In the genomic region with DNA sequence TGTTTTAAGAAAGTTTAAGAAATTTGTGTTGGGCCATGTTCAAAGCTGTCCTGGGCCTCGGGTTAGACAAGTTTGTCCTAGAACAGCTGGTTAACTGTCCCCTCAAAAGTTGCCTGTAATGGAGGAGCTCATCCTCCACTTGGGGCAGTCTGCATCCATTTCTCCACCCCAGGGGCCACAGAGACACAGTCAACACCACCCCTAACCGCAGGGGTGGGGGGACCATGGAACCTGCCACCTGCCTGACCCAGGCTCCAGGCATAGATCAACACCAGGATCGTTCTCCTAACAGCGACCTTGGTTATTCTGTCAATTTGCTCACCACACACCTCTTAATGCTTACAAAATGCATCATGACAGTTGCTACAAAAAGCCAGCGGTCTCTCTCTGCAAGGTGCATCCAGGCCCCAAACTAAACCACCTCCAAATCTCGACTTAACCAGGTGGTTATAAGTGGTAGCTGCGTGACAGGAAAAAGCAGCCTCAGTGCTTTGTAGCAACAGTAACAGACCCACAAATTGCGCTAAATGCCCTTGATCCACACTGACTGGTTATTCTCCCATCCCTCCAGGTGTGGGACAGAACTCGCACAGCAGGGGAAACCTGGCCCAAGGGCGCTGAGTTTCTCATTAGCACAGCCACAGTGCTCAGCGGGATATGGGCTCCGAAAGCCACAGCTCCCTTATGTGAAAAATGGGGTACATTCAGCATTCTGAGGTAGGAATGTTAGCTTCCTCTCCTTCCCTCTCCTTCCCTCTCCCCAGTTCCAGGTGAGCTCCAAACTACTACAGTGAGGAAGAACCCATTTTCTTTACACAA, we compare ENCODE assay signal across 25 cellular contexts. TPM values are rescaled to one million over a fixed set of nuclear protein-coding genes. Genes with fewer than 3 reads are reported as not detected.
DNase-seq lines count a peak whose midpoint lies in the region; ATAC-seq, FAIRE-seq and TF ChIP-seq lines count a peak whose summit lies in the region.
"Had no signal": no experiment of that assay in that cellular context is flagged by ENCODE, and none has a peak within 500 bp of the region (broad histone marks: within the 10 kb centered on the region; RNA-seq: fewer than 3 reads in every experiment).

No MANE protein-coding gene starts in this region.

- no peaks in the 10 kb centered on the region for H3K9me3 Mint-ChIP-seq in neural crest cell

- H3K27me3 Mint-ChIP-seq in neural crest cell (ENCODE audit: low read depth) = no peaks in the 10 kb centered on the region
- H3K27me3 Mint-ChIP-seq: activated naive CD8-positive, alpha-beta T cell; B cell had no signal

- H3K9ac ChIP-seq in K562 (ENCODE audit: insufficient read depth in 1 of 2, low read depth in 2 of 2, low read length in 2 of 2) = no peak overlapping the region

- peaks cover 55% of the 10 kb centered on the region for H3K79me2 ChIP-seq in K562 (ENCODE audit: control insufficient read depth, insufficient read depth, low read length)

- BruUV-seq in K562 (replicated peaks; lab: Mats Ljungman, UMichigan) (no TSS peak), A673 (replicated peaks; lab: Mats Ljungman, UMichigan) (no TSS peak)

- H3K4me3 ChIP-seq in H7 (ENCODE audit: insufficient read depth, low read depth, low read length) = no peak overlapping the region
- H3K4me3 ChIP-seq in K562 = no peak overlapping the region
- no peak overlapping the region for H3K4me3 ChIP-seq in A673 (ENCODE audit: low read depth, low read length, poor library complexity, severe bottlenecking)
- H3K4me3 ChIP-seq: lower lobe of right lung, ovary, upper lobe of right lung had no signal

- H4K20me1 ChIP-seq in K562 (replicated peaks; ENCODE audit: control insufficient read depth, insufficient read depth, low read length) = peaks cover 22% of the 10 kb centered on the region

- peak overlapping the region; percentile 61 for H3K27ac Mint-ChIP-seq in neural crest cell (ENCODE audit: unreplicated experiment)
- H3K27ac Mint-ChIP-seq: activated naive CD8-positive, alpha-beta T cell; B cell had no signal

- H3K27me3 ChIP-seq in H7 (ENCODE audit: control insufficient read depth, insufficient read depth, low read length) (no peaks in the 10 kb centered on the region), K562 (ENCODE audit: control insufficient read depth in 2 of 2, insufficient read depth in 2 of 2, low read length in 2 of 2) (no peaks in the 10 kb centered on the region), A673 (replicated peaks; ENCODE audit: insufficient read depth, low read depth, low read length, poor library complexity) (no peaks in the 10 kb centered on the region)
- H3K27me3 ChIP-seq: ovary, upper lobe of right lung had no signal

- WGBS in K562 (ENCODE audit: insufficient coverage, low coverage, missing lambda C conversion rate) = 81% methylated on average over 10 of the region's 12 CpGs

- peak overlapping the region; percentile 36 for H3K4me3 Mint-ChIP-seq in neural crest cell
- H3K4me3 Mint-ChIP-seq: activated naive CD8-positive, alpha-beta T cell; B cell had no signal

- peaks cover 12% of the 10 kb centered on the region for H3K36me3 Mint-ChIP-seq in neural crest cell (ENCODE audit: low read depth)

- no peaks in the 10 kb centered on the region for H3K9me1 ChIP-seq in K562 (ENCODE audit: control insufficient read depth, insufficient read depth, low read length)

- TF ChIP-seq CTCF in K562 (IDR thresholded peaks at IDR 0.05 in 2 of 3, conservative IDR thresholded peaks at IDR 0.05 in 1 of 3; ENCODE audit: insufficient read depth in 2 of 3, low read depth in 1 of 3, low read length in 3 of 3) (0 out of 6 replicates have a peak, but pooled peaks of 1 of the 3 experiments have one; percentile 19), neural crest cell (conservative IDR thresholded peaks at IDR 0.05) (no peak), A673 (conservative IDR thresholded peaks at IDR 0.05; ENCODE audit: low read depth, low read length) (no peak)

- POLR2A ChIA-PET in K562 (lab: Yijun Ruan, JAX) = interaction anchor here (0.7 to 1.5 kb wide), 4 partner anchors 14 to 79 kb away, joined by 3 to 4 read pairs (median 4); no protein-coding TSS in a partner anchor
- POLR2A ChIA-PET in A673 (lab: Charles Lee; ENCODE audit: low non-redundant PET) = interaction anchor here (0.6 kb wide), 1 partner anchor 213 kb away, joined by 5 read pairs; no protein-coding TSS in a partner anchor

- DNase-seq in activated CD8-positive, alpha-beta memory T cell treated with anti-CD3 and anti-CD28 coated beads, Interleukin-2, amount 50 U/mL, for 48 hours = peak; percentile 33
- no peak for DNase-seq in activated CD8-positive, alpha-beta memory T cell treated with anti-CD3 and anti-CD28 coated beads, Interleukin-2, amount 50 U/mL, for 4 hours
- DNase-seq in H7 = peak; percentile 58
- DNase-seq in K562 (ENCODE audit: extremely low read depth in 1 of 4, low spot score in 3 of 4) = no peak
- DNase-seq in neural crest cell (ENCODE audit: low read depth, low spot score) = no peak
- no peak for DNase-seq in HT-29 (ENCODE audit: low spot score)
- DNase-seq in A673 (ENCODE audit: low spot score) = no peak
- DNase-seq: Caco-2; effector CD8-positive, alpha-beta T cell; Karpas-422; lower lobe of right lung; NCI-H1048; NCI-H1930; NCI-H446; SIG-M5; stimulated activated CD4-positive, alpha-beta T cell treated with anti-CD3 and anti-CD28 coated beads, Interleukin-15, amount 100 ng/mL, for 24 hours; upper lobe of right lung had no signal

- ATAC-seq in K562 (peak; percentile 48; the same call in 1 of the 3 replicates), HG02623 (IDR thresholded peaks at IDR 0.05; ENCODE audit: unreplicated experiment) (no peak)
- ATAC-seq: HCT116, lower lobe of right lung, Panc1, sciatic nerve, upper lobe of right lung had no signal

- H3K4me1 ChIP-seq in K562 (replicated peaks in 1 of 2; ENCODE audit: control insufficient read depth in 2 of 2, insufficient read depth in 2 of 2, low read length in 2 of 2) (peaks cover 0 to 10% of the 10 kb centered on the region in 2 experiments; a peak in 4 of 5 replicates), A673 (ENCODE audit: insufficient read depth, low read length, poor library complexity, severe bottlenecking) (peaks cover 11% of the 10 kb centered on the region)

- H3K27ac ChIP-seq in K562 (ENCODE audit: extremely low read depth, low read depth, low read length) (no peak overlapping the region), A673 (ENCODE audit: low read depth, low read length, poor library complexity, severe bottlenecking) (no peak overlapping the region)
- H3K27ac ChIP-seq: lower lobe of right lung, ovary, upper lobe of right lung had no signal

- in situ Hi-C loops in K562 (cut with MboI) = no loop called here

- H2AFZ ChIP-seq in K562 (ENCODE audit: low read depth, low read length) = no peak overlapping the region

- peaks cover 25% of the 10 kb centered on the region for H3K36me3 ChIP-seq in H7 (replicated peaks; ENCODE audit: control insufficient read depth, insufficient read depth, low read length)
- H3K36me3 ChIP-seq in K562 (ENCODE audit: control insufficient read depth, insufficient read depth, low read length) = peaks cover 63% of the 10 kb centered on the region; the same call in 2 of the 3 replicates
- peaks cover 68% of the 10 kb centered on the region for H3K36me3 ChIP-seq in A673 (ENCODE audit: insufficient read depth, low read length, poor library complexity, severe bottlenecking)
- H3K36me3 ChIP-seq: ovary had no signal

- CTCF ChIA-PET in K562 (lab: Yijun Ruan, JAX; ENCODE audit: low intra/inter-chr PET ratio) (no interaction called here), A673 (lab: Charles Lee) (no interaction called here)

- peaks cover 22% of the 10 kb centered on the region for H3K4me1 Mint-ChIP-seq in neural crest cell

- intact Hi-C loops in K562 (cut with micrococcal nuclease) = no loop called here
- intact Hi-C loops in A673 (cut with micrococcal nuclease; ENCODE audit: unreplicated experiment) = no loop called here

- FAIRE-seq in K562 (lab: Jason Lieb, UNC) = no peak
- FAIRE-seq: keratinocyte had no signal

- H3K4me2 ChIP-seq in K562 (ENCODE audit: insufficient read depth, low read length) = no peak overlapping the region

- TF ChIP-seq POLR2A in K562 (conservative IDR thresholded peaks at IDR 0.05) = no peak

- TF ChIP-seq EP300 in K562 (IDR thresholded peaks at IDR 0.05; ENCODE audit: low read length) = no peak

- H3K9me3 ChIP-seq in K562 (replicated peaks; ENCODE audit: control insufficient read depth, insufficient read depth, low read depth, low read length) = no peaks in the 10 kb centered on the region
- no peaks in the 10 kb centered on the region for H3K9me3 ChIP-seq in A673 (ENCODE audit: low read depth, low read length, poor library complexity, severe bottlenecking)
- H3K9me3 ChIP-seq: Caco-2, lower lobe of right lung, ovary, upper lobe of right lung had no signal

- TF ChIP-seq RAD21 in K562 (CRISPR knock-in tag; conservative IDR thresholded peaks at IDR 0.05 in 1 of 2, IDR thresholded peaks at IDR 0.05 in 1 of 2) = no peak

RNA-seq across cellular contexts. Expression of a gene that starts 48.0 kb away (rescaled TPM):
- 362 and 415 TPM in 2 replicates for total RNA-seq in H7 (2014; rRNA removed; shearing (Covaris generic))
- total RNA-seq in K562 (2011; cell fraction: chromatin; rRNA removed; ENCODE audit: low replicate concordance) = 614 and 791 TPM in 2 replicates
- total RNA-seq in K562 (2011; cell fraction: nucleolus; rRNA removed) = 306 TPM in 2 replicates
- 325 and 335 TPM in 2 replicates for total RNA-seq in K562 (2011; cell fraction: nucleoplasm; rRNA removed)
- total RNA-seq in K562 (2014; rRNA removed) (254 and 333 TPM in 2 replicates), K562 (2014; rRNA removed; fragmentation: Illumina TruSeq; extraction: Trizol) (123 and 130 TPM in 2 replicates), K562 (2015; rRNA removed; fragmentation: Illumina TruSeq; extraction: Trizol) (163 and 180 TPM in 2 replicates), K562 (2021) (221 and 223 TPM in 2 replicates), neural crest cell (320 and 333 TPM in 2 replicates), A673 (2021) (510 and 581 TPM in 2 replicates)
- polyA plus RNA-seq in K562 (2011; rRNA removed) (106 and 166 TPM in 2 replicates), K562 (2014; fragmentation: Illumina TruSeq; extraction: Trizol) (240 and 378 TPM in 2 replicates), K562 (2014; fragmentation: Nextera tagmentation; extraction: Ambion mirVana) (10 to 100 TPM; 24.4 to 68.4 TPM), K562 (2014; rRNA removed) (111 and 146 TPM in 2 replicates)
- 115 and 144 TPM in 2 replicates for polyA plus RNA-seq in K562 (2011; cell fraction: cytosol; rRNA removed)
- 272 and 310 TPM in 2 replicates for polyA plus RNA-seq in K562 (2011; cell fraction: nucleus; rRNA removed)
- 126 and 183 TPM in 2 replicates for polyA plus RNA-seq in K562 (2012)
- 213 and 275 TPM in 2 replicates for polyA minus RNA-seq in K562 (2011; rRNA and poly(A)+ RNA removed)
- 161 and 189 TPM in 2 replicates for polyA minus RNA-seq in K562 (2011; cell fraction: cytosol; rRNA and poly(A)+ RNA removed)
- 111 and 215 TPM in 2 replicates for polyA minus RNA-seq in K562 (2011; cell fraction: nucleus; rRNA and poly(A)+ RNA removed)
- 461 and 493 TPM in 2 replicates for total RNA-seq in HT-29 (2014; rRNA removed; shearing (Covaris generic))

RNA-seq across cellular contexts. Expression of a gene that starts 48.3 kb away (rescaled TPM):
- total RNA-seq in H7 (2014; rRNA removed; shearing (Covaris generic)) = 249 and 274 TPM in 2 replicates
- total RNA-seq in K562 (2011; cell fraction: chromatin; rRNA removed; ENCODE audit: low replicate concordance) = 162 and 401 TPM in 2 replicates
- total RNA-seq in K562 (2011; cell fraction: nucleolus; rRNA removed) = 89.9 and 107 TPM in 2 replicates
- total RNA-seq in K562 (2011; cell fraction: nucleoplasm; rRNA removed) = 233 and 405 TPM in 2 replicates
- total RNA-seq in K562 (2014; rRNA removed) (132 and 145 TPM in 2 replicates), K562 (2014; rRNA removed; fragmentation: Illumina TruSeq; extraction: Trizol) (169 and 197 TPM in 2 replicates), K562 (2015; rRNA removed; fragmentation: Illumina TruSeq; extraction: Trizol) (149 and 166 TPM in 2 replicates), K562 (2021) (144 and 162 TPM in 2 replicates), neural crest cell (466 and 490 TPM in 2 replicates), A673 (2021) (342 and 360 TPM in 2 replicates)
- polyA plus RNA-seq in K562 (2011; rRNA removed) (271 and 367 TPM in 2 replicates), K562 (2014; fragmentation: Illumina TruSeq; extraction: Trizol) (232 and 235 TPM in 2 replicates), K562 (2014; fragmentation: Nextera tagmentation; extraction: Ambion mirVana) (100 to 1,000 TPM; 121 to 201 TPM), K562 (2014; rRNA removed) (164 and 179 TPM in 2 replicates)
- polyA plus RNA-seq in K562 (2011; cell fraction: cytosol; rRNA removed) = 90.2 and 172 TPM in 2 replicates
- polyA plus RNA-seq in K562 (2011; cell fraction: nucleus; rRNA removed) = 157 and 224 TPM in 2 replicates
- polyA plus RNA-seq in K562 (2012) = 139 and 187 TPM in 2 replicates
- polyA minus RNA-seq in K562 (2011; rRNA and poly(A)+ RNA removed) = 260 and 291 TPM in 2 replicates
- 84.3 and 90.8 TPM in 2 replicates for polyA minus RNA-seq in K562 (2011; cell fraction: cytosol; rRNA and poly(A)+ RNA removed)
- polyA minus RNA-seq in K562 (2011; cell fraction: nucleus; rRNA and poly(A)+ RNA removed) = 82.0 and 123 TPM in 2 replicates
- total RNA-seq in HT-29 (2014; rRNA removed; shearing (Covaris generic)) = 139 and 164 TPM in 2 replicates

Comparison
In these comparisons a context has a peak if more than half of its experiments do, and no peak if none do; other contexts are left out.
1. DNase-seq: peak in activated CD8-positive, alpha-beta memory T cell treated with anti-CD3 and anti-CD28 coated beads, Interleukin-2, amount 50 U/mL, for 48 hours (single experiment) and H7 (single experiment); none in activated CD8-positive, alpha-beta memory T cell treated with anti-CD3 and anti-CD28 coated beads, Interleukin-2, amount 50 U/mL, for 4 hours (single experiment), K562 (0 of 4), neural crest cell (single experiment), HT-29 (single experiment) and A673 (single experiment).